Comparison of ENCODE assay signal across 18 cellular contexts in the genomic region with DNA sequence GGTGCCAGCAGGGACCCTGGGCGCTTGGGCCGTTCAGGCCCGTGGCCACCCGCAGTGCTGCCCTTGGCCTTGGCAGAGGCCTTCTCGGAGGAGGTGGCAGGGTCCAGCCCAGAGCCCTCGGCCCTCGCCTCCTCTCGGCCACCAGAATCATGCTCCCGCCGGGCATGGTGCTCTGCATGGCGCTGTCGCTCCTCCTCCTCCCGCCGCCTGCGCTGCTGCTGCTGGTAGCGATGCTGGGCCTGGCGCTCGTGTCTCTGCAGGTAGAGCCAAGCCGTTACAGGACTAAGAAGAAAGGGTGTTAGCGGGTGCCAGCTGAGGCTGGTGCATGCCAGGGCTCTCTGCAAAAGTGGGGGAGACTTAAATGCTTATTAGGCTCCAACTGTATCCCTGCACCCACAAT. TPM values are rescaled to one million over a fixed set of nuclear protein-coding genes. Genes with fewer than 3 reads are reported as not detected.
DNase-seq lines count a peak whose midpoint lies in the region; ATAC-seq, FAIRE-seq and TF ChIP-seq lines count a peak whose summit lies in the region.
"Had no signal": no experiment of that assay in that cellular context is flagged by ENCODE, and none has a peak within 500 bp of the region (broad histone marks: within the 10 kb centered on the region; RNA-seq: fewer than 3 reads in every experiment).

No MANE protein-coding gene starts in this region.

- no peak for FAIRE-seq in HepG2 (lab: Jason Lieb, UNC)
- FAIRE-seq: G401.6, GM12891, GM19239 had no signal

- CTCF ChIA-PET in HepG2 (lab: Yijun Ruan, JAX; ENCODE audit: low intra/inter-chr PET ratio, low total read pairs) (no interaction called here), mammary epithelial cell (lab: Charles Lee; ENCODE audit: low non-redundant PET) (no interaction called here)

- H3K9me3 Mint-ChIP-seq in endothelial cell (ENCODE audit: unreplicated experiment): no peaks in the 10 kb centered on the region
- H3K9me3 Mint-ChIP-seq in immature natural killer cell: no peaks in the 10 kb centered on the region
- H3K9me3 Mint-ChIP-seq: CD4-positive, alpha-beta memory T cell had no signal

- H3K27ac ChIP-seq in HepG2 (ENCODE audit: extremely low read length, insufficient read depth, low read length) (no peak overlapping the region), right lobe of liver (no peak overlapping the region), mammary epithelial cell (ENCODE audit: insufficient read depth, low read depth, low read length) (no peak overlapping the region), tibial artery (peak overlapping the region; percentile 49 to 61)
- H3K27ac ChIP-seq: BLaER1, GM23248 had no signal

- H3K9me3 ChIP-seq in HepG2 (ENCODE audit: low read length): no peaks in the 10 kb centered on the region
- no peaks in the 10 kb centered on the region for H3K9me3 ChIP-seq in right lobe of liver
- H3K9me3 ChIP-seq in mammary epithelial cell (replicated peaks; ENCODE audit: insufficient read depth, low read length): no peaks in the 10 kb centered on the region
- no peaks in the 10 kb centered on the region for H3K9me3 ChIP-seq in tibial artery
- H3K9me3 ChIP-seq: BLaER1, HAP-1 had no signal

- TF ChIP-seq POLR2A in HepG2 (IDR thresholded peaks at IDR 0.05; ENCODE audit: insufficient read depth in 1 of 2, low read depth in 2 of 2, low read length in 2 of 2) (no peak), right lobe of liver (IDR thresholded peaks at IDR 0.05) (no peak)

- H3K4me3 Mint-ChIP-seq in endothelial cell (ENCODE audit: unreplicated experiment): no peak overlapping the region
- no peak overlapping the region for H3K4me3 Mint-ChIP-seq in immature natural killer cell
- H3K4me3 Mint-ChIP-seq: CD14-positive monocyte had no signal

- intact Hi-C loops in HepG2 (cut with micrococcal nuclease; ENCODE audit: unreplicated experiment) (no loop called here), right lobe of liver (cut with DNase I) (no loop called here), mammary epithelial cell (cut with micrococcal nuclease) (no loop called here), tibial artery (cut with DNase I; ENCODE audit: low total_unique reads) (no loop called here)

- TF ChIP-seq RAD21 in HepG2 (CRISPR knock-in tag; IDR thresholded peaks at IDR 0.05): no peak

- H3K36me3 Mint-ChIP-seq in endothelial cell (ENCODE audit: low read depth, unreplicated experiment) (peaks cover 13% of the 10 kb centered on the region), immature natural killer cell (peaks cover 0 to 6% (median 1%) of the 10 kb centered on the region in 3 donors)

- H2AFZ ChIP-seq in HepG2 (ENCODE audit: low read length) (no peak overlapping the region), mammary epithelial cell (ENCODE audit: low read depth, low read length) (no peak overlapping the region)
- H2AFZ ChIP-seq: GM23248 had no signal

- H4K20me1 ChIP-seq in HepG2 (ENCODE audit: insufficient read depth, low read length) (no peaks in the 10 kb centered on the region), mammary epithelial cell (ENCODE audit: insufficient read depth, low read length) (no peaks in the 10 kb centered on the region)

- H3K4me2 ChIP-seq in HepG2 (ENCODE audit: low read depth, low read length) (no peak overlapping the region), mammary epithelial cell (ENCODE audit: insufficient read depth, low read depth, low read length) (peak overlapping the region; percentile 33)

- H3K27me3 Mint-ChIP-seq in endothelial cell (ENCODE audit: unreplicated experiment): peaks cover 12% of the 10 kb centered on the region
- peaks cover 2 to 5% (median 2%) of the 10 kb centered on the region in 3 donors for H3K27me3 Mint-ChIP-seq in immature natural killer cell (ENCODE audit: low read depth in 3 of 3)
- H3K27me3 Mint-ChIP-seq: CD4-positive, alpha-beta memory T cell had no signal

- H3K79me2 ChIP-seq in HepG2 (ENCODE audit: insufficient read depth, low read length) (no peaks in the 10 kb centered on the region), mammary epithelial cell (ENCODE audit: insufficient read depth, low read length) (peaks cover 2% of the 10 kb centered on the region)

- no peak for TF ChIP-seq EP300 in HepG2 (IDR thresholded peaks at IDR 0.05; ENCODE audit: low read depth in 2 of 2, low read length in 2 of 2)
- no peak for TF ChIP-seq EP300 in HepG2 (CRISPR knock-in tag; IDR thresholded peaks at IDR 0.05; ENCODE audit: borderline replicate concordance)

- H3K36me3 ChIP-seq in HepG2 (replicated peaks in 1 of 2; ENCODE audit: control insufficient read depth in 1 of 2, insufficient read depth in 2 of 2, low read length in 2 of 2) (peaks cover 3 to 15% of the 10 kb centered on the region in 2 experiments; a peak in 2 of 5 replicates), right lobe of liver (peaks cover 0 to 7% (median 3%) of the 10 kb centered on the region in 4 donors), mammary epithelial cell (ENCODE audit: insufficient read depth, low read length) (peaks cover under 1% of the 10 kb centered on the region), tibial artery (peaks cover 13 to 33% (median 21%) of the 10 kb centered on the region in 3 donors)

- WGBS in HepG2 (ENCODE audit: low lambda C conversion rate): 97% methylated on average over 14 of the region's 20 CpGs
- 82% methylated on average over 2 of the region's 20 CpGs for WGBS in right lobe of liver (ENCODE audit: insufficient coverage, low coverage, low lambda C conversion rate, missing lambda C conversion rate)
- WGBS in mammary epithelial cell (ENCODE audit: low coverage, missing lambda C conversion rate): 32% methylated on average over 14 of the region's 20 CpGs

- BruUV-seq in HepG2 (replicated peaks; lab: Mats Ljungman, UMichigan) (no TSS peak), mammary epithelial cell (replicated peaks; lab: Mats Ljungman, UMichigan) (no TSS peak)

- no peaks in the 10 kb centered on the region for H3K27me3 ChIP-seq in HepG2 (ENCODE audit: control insufficient read depth in 1 of 2, insufficient read depth in 2 of 2, low read length in 2 of 2)
- no peaks in the 10 kb centered on the region for H3K27me3 ChIP-seq in right lobe of liver
- H3K27me3 ChIP-seq in mammary epithelial cell (ENCODE audit: insufficient read depth, low read length): no peaks in the 10 kb centered on the region
- H3K27me3 ChIP-seq in tibial artery: no peaks in the 10 kb centered on the region

- no peak overlapping the region for H3K9ac ChIP-seq in HepG2 (ENCODE audit: insufficient read depth, low read depth, low read length)
- H3K9ac ChIP-seq in mammary epithelial cell (ENCODE audit: insufficient read depth, low read length): no peak overlapping the region
- H3K9ac ChIP-seq: BLaER1, GM23248 had no signal

- H3K4me1 ChIP-seq in HepG2 (ENCODE audit: insufficient read depth, low read length) (no peaks in the 10 kb centered on the region), right lobe of liver (peaks cover 0 to 30% (median 10%) of the 10 kb centered on the region in 4 donors), mammary epithelial cell (ENCODE audit: insufficient read depth, low read length) (peaks cover 58% of the 10 kb centered on the region), tibial artery (peaks cover 0 to 70% (median 52%) of the 10 kb centered on the region in 4 donors)
- H3K4me1 ChIP-seq: HAP-1 had no signal

- H3K4me3 ChIP-seq in HepG2 (replicated peaks in 1 of 3; ENCODE audit: insufficient read depth in 1 of 3, low read depth in 2 of 3, low read length in 3 of 3): no peak overlapping the region
- no peak overlapping the region for H3K4me3 ChIP-seq in right lobe of liver
- H3K4me3 ChIP-seq in mammary epithelial cell (replicated peaks in 1 of 3; ENCODE audit: insufficient read depth in 1 of 3, low read depth in 2 of 3, low read length in 3 of 3): no peak overlapping the region
- no peak overlapping the region for H3K4me3 ChIP-seq in tibial artery
- H3K4me3 ChIP-seq: BLaER1, GM23248, HAP-1 had no signal

- ATAC-seq in HepG2: no peak
- no peak for ATAC-seq in right lobe of liver
- no peak for ATAC-seq in GM21576 (IDR thresholded peaks at IDR 0.05; ENCODE audit: unreplicated experiment)

- peak overlapping the region; percentile 42 for H3K27ac Mint-ChIP-seq in endothelial cell (ENCODE audit: unreplicated experiment)
- H3K27ac Mint-ChIP-seq in immature natural killer cell: no peak overlapping the region
- H3K27ac Mint-ChIP-seq: CD14-positive monocyte had no signal

- TF ChIP-seq CTCF in HepG2 (CRISPR knock-in tag; IDR thresholded peaks at IDR 0.05): no peak
- no peak for TF ChIP-seq CTCF in right lobe of liver (IDR thresholded peaks at IDR 0.05)
- no peak for TF ChIP-seq CTCF in mammary epithelial cell (conservative IDR thresholded peaks at IDR 0.05 in 1 of 2, IDR thresholded peaks at IDR 0.05 in 1 of 2; ENCODE audit: extremely low read depth in 1 of 2, insufficient read depth in 1 of 2, low read depth in 1 of 2, low read length in 2 of 2)
- TF ChIP-seq CTCF in endothelial cell (IDR thresholded peaks at IDR 0.05; ENCODE audit: unreplicated experiment): no peak
- TF ChIP-seq CTCF in tibial artery (IDR thresholded peaks at IDR 0.05): no peak

- H3K4me1 Mint-ChIP-seq in endothelial cell (ENCODE audit: unreplicated experiment) (no peaks in the 10 kb centered on the region), immature natural killer cell (peaks cover 0 to 12% of the 10 kb centered on the region in 2 donors)

- POLR2A ChIA-PET in HepG2 (lab: Yijun Ruan, JAX): no interaction called here

- dilution Hi-C loops in mammary epithelial cell (cut with HindIII; ENCODE audit: low sequenced_read_pairs): loop anchor here (25.0 kb wide), 1 partner anchor 112 kb away; a partner anchor contains a TSS

- in situ Hi-C loops in HepG2 (cut with HindIII; ENCODE audit: extremely low pct_ligation_motif_present, low pct_unique_long_range_greater_than_20kb): no loop called here
- in situ Hi-C loops in mammary epithelial cell (cut with MboI; ENCODE audit: low sequenced_read_pairs in 2 of 2): no loop called here

- DNase-seq in HepG2 (ENCODE audit: low spot score) (no peak), right lobe of liver (no peak), mammary epithelial cell (no peak), endothelial cell (ENCODE audit: low spot score) (no peak), tibial artery (no peak), COLO829 (ENCODE audit: low spot score) (no peak), immature natural killer cell (no peak)
- DNase-seq: 8988T; CD4-positive, alpha-beta memory T cell; COR-L47; GM23248 had no signal

RNA-seq across cellular contexts. Expression of a gene that starts 9.5 kb away (rescaled TPM):
- total RNA-seq in HepG2 (2016; rRNA removed; fragmentation: Illumina TruSeq; extraction: Trizol) (0.79 and 1.8 TPM in 2 replicates), right lobe of liver (1 to 10 TPM; 5.0 to 8.8 (median 6.6) TPM), mammary epithelial cell (10 to 100 TPM in 1 of 2 donors, 1 to 10 TPM in 1; 3.5 to 10.8 TPM), endothelial cell (ENCODE audit: unreplicated experiment) (19.0 TPM)
- total RNA-seq in HepG2 (2016; cell fraction: cytosol; rRNA removed; fragmentation: Illumina TruSeq; extraction: Trizol; ENCODE audit: low read depth): 0.26 and 0.51 TPM in 2 replicates
- total RNA-seq in HepG2 (2016; cell fraction: insoluble cytoplasmic fraction; rRNA removed; fragmentation: Illumina TruSeq; extraction: Trizol): 0.62 and 2.2 TPM in 2 replicates
- total RNA-seq in HepG2 (2016; cell fraction: membrane; rRNA removed; fragmentation: Illumina TruSeq; extraction: Trizol): 0.69 and 0.87 TPM in 2 replicates
- total RNA-seq in HepG2 (2016; cell fraction: nucleus; rRNA removed; fragmentation: Illumina TruSeq; extraction: Trizol): 3.0 and 3.6 TPM in 2 replicates
- polyA plus RNA-seq in HepG2 (2011; rRNA removed) (3.5 and 5.1 TPM in 2 replicates), mammary epithelial cell (1.3 TPM), immature natural killer cell (under 1 TPM; 0.06 to 0.40 (median 0.12) TPM)
- 1.8 and 2.2 TPM in 2 replicates for polyA plus RNA-seq in HepG2 (2011; cell fraction: cytosol; rRNA removed)
- 27.1 and 30.5 TPM in 2 replicates for polyA plus RNA-seq in HepG2 (2011; cell fraction: nucleus; rRNA removed)
- polyA plus RNA-seq in HepG2 (2012): 3.2 and 4.5 TPM in 2 replicates
- polyA plus RNA-seq in HepG2 (2016; cell fraction: cytosol; fragmentation: Illumina TruSeq; extraction: Trizol; ENCODE audit: low read depth): 0.24 and 0.28 TPM in 2 replicates
- polyA plus RNA-seq in HepG2 (2016; cell fraction: insoluble cytoplasmic fraction; fragmentation: Illumina TruSeq; extraction: Trizol; ENCODE audit: low read depth): 0.87 and 1.1 TPM in 2 replicates
- polyA plus RNA-seq in HepG2 (2016; cell fraction: membrane; fragmentation: Illumina TruSeq; extraction: Trizol; ENCODE audit: low read depth): 0.37 and 0.50 TPM in 2 replicates
- 12.4 and 14.0 TPM in 2 replicates for polyA plus RNA-seq in HepG2 (2016; cell fraction: nucleus; fragmentation: Illumina TruSeq; extraction: Trizol; ENCODE audit: insufficient read depth, low read depth)
- polyA minus RNA-seq in HepG2 (2011; rRNA and poly(A)+ RNA removed; ENCODE audit: low replicate concordance): 7.6 and 10.4 TPM in 2 replicates
- polyA minus RNA-seq in HepG2 (2011; cell fraction: cytosol; rRNA and poly(A)+ RNA removed): 3.0 TPM in 2 replicates
- polyA minus RNA-seq in HepG2 (2011; cell fraction: nucleus; rRNA and poly(A)+ RNA removed): 9.2 and 9.3 TPM in 2 replicates
- polyA minus RNA-seq in mammary epithelial cell: 5.0 TPM

RNA-seq across cellular contexts. Expression of a gene that starts 12.2 kb away (rescaled TPM):
- total RNA-seq in HepG2 (2016; rRNA removed; fragmentation: Illumina TruSeq; extraction: Trizol) (21.9 and 30.0 TPM in 2 replicates), right lobe of liver (10 to 100 TPM; 10.3 to 23.6 (median 13.6) TPM), mammary epithelial cell (10 to 100 TPM; 17.5 to 35.3 TPM), endothelial cell (ENCODE audit: unreplicated experiment) (27.3 TPM)
- 7.6 and 7.7 TPM in 2 replicates for total RNA-seq in HepG2 (2016; cell fraction: cytosol; rRNA removed; fragmentation: Illumina TruSeq; extraction: Trizol; ENCODE audit: low read depth)
- total RNA-seq in HepG2 (2016; cell fraction: insoluble cytoplasmic fraction; rRNA removed; fragmentation: Illumina TruSeq; extraction: Trizol): 20.5 and 30.8 TPM in 2 replicates
- 10.2 and 11.9 TPM in 2 replicates for total RNA-seq in HepG2 (2016; cell fraction: membrane; rRNA removed; fragmentation: Illumina TruSeq; extraction: Trizol)
- total RNA-seq in HepG2 (2016; cell fraction: nucleus; rRNA removed; fragmentation: Illumina TruSeq; extraction: Trizol): 21.2 and 29.1 TPM in 2 replicates
- polyA plus RNA-seq in HepG2 (2011; rRNA removed) (17.5 and 19.4 TPM in 2 replicates), mammary epithelial cell (12.5 TPM), immature natural killer cell (1 to 10 TPM; 2.8 to 8.8 (median 3.1) TPM)
- polyA plus RNA-seq in HepG2 (2011; cell fraction: cytosol; rRNA removed): 12.8 and 16.0 TPM in 2 replicates
- polyA plus RNA-seq in HepG2 (2011; cell fraction: nucleus; rRNA removed): 70.0 and 87.3 TPM in 2 replicates
- polyA plus RNA-seq in HepG2 (2012): 18.4 and 23.1 TPM in 2 replicates
- 2.2 and 2.4 TPM in 2 replicates for polyA plus RNA-seq in HepG2 (2016; cell fraction: cytosol; fragmentation: Illumina TruSeq; extraction: Trizol; ENCODE audit: low read depth)
- polyA plus RNA-seq in HepG2 (2016; cell fraction: insoluble cytoplasmic fraction; fragmentation: Illumina TruSeq; extraction: Trizol; ENCODE audit: low read depth): 28.4 and 29.4 TPM in 2 replicates
- polyA plus RNA-seq in HepG2 (2016; cell fraction: membrane; fragmentation: Illumina TruSeq; extraction: Trizol; ENCODE audit: low read depth): 6.0 and 6.4 TPM in 2 replicates
- 98.3 and 114 TPM in 2 replicates for polyA plus RNA-seq in HepG2 (2016; cell fraction: nucleus; fragmentation: Illumina TruSeq; extraction: Trizol; ENCODE audit: insufficient read depth, low read depth)
- 24.6 and 34.1 TPM in 2 replicates for polyA minus RNA-seq in HepG2 (2011; rRNA and poly(A)+ RNA removed; ENCODE audit: low replicate concordance)
- 13.8 and 14.8 TPM in 2 replicates for polyA minus RNA-seq in HepG2 (2011; cell fraction: cytosol; rRNA and poly(A)+ RNA removed)
- polyA minus RNA-seq in HepG2 (2011; cell fraction: nucleus; rRNA and poly(A)+ RNA removed): 29.1 and 29.5 TPM in 2 replicates
- 12.3 TPM for polyA minus RNA-seq in mammary epithelial cell

RNA-seq across cellular contexts. Expression of a gene that starts 15.8 kb away (rescaled TPM):
- 17.5 and 24.5 TPM in 2 replicates for total RNA-seq in HepG2 (2016; rRNA removed; fragmentation: Illumina TruSeq; extraction: Trizol)
- 25.4 and 29.1 TPM in 2 replicates for total RNA-seq in HepG2 (2016; cell fraction: cytosol; rRNA removed; fragmentation: Illumina TruSeq; extraction: Trizol; ENCODE audit: low read depth)
- 15.9 and 21.5 TPM in 2 replicates for total RNA-seq in HepG2 (2016; cell fraction: insoluble cytoplasmic fraction; rRNA removed; fragmentation: Illumina TruSeq; extraction: Trizol)
- total RNA-seq in HepG2 (2016; cell fraction: membrane; rRNA removed; fragmentation: Illumina TruSeq; extraction: Trizol): 26.5 and 27.3 TPM in 2 replicates
- total RNA-seq in HepG2 (2016; cell fraction: nucleus; rRNA removed; fragmentation: Illumina TruSeq; extraction: Trizol): 12.8 and 19.3 TPM in 2 replicates
- polyA plus RNA-seq in HepG2 (2011; rRNA removed): 26.0 and 26.6 TPM in 2 replicates
- 26.2 and 28.7 TPM in 2 replicates for polyA plus RNA-seq in HepG2 (2011; cell fraction: cytosol; rRNA removed)
- 28.5 and 30.3 TPM in 2 replicates for polyA plus RNA-seq in HepG2 (2011; cell fraction: nucleus; rRNA removed)
- 23.7 and 24.8 TPM in 2 replicates for polyA plus RNA-seq in HepG2 (2012)
- polyA plus RNA-seq in HepG2 (2016; cell fraction: cytosol; fragmentation: Illumina TruSeq; extraction: Trizol; ENCODE audit: low read depth): 60.1 and 61.7 TPM in 2 replicates
- polyA plus RNA-seq in HepG2 (2016; cell fraction: insoluble cytoplasmic fraction; fragmentation: Illumina TruSeq; extraction: Trizol; ENCODE audit: low read depth): 37.0 and 42.5 TPM in 2 replicates
- polyA plus RNA-seq in HepG2 (2016; cell fraction: membrane; fragmentation: Illumina TruSeq; extraction: Trizol; ENCODE audit: low read depth): 48.4 and 51.3 TPM in 2 replicates
- polyA plus RNA-seq in HepG2 (2016; cell fraction: nucleus; fragmentation: Illumina TruSeq; extraction: Trizol; ENCODE audit: insufficient read depth, low read depth): 41.0 and 47.5 TPM in 2 replicates
- polyA minus RNA-seq in HepG2 (2011; rRNA and poly(A)+ RNA removed; ENCODE audit: low replicate concordance): 10.1 and 17.7 TPM in 2 replicates
- polyA minus RNA-seq in HepG2 (2011; cell fraction: cytosol; rRNA and poly(A)+ RNA removed): 6.3 and 6.9 TPM in 2 replicates
- 7.2 and 10.8 TPM in 2 replicates for polyA minus RNA-seq in HepG2 (2011; cell fraction: nucleus; rRNA and poly(A)+ RNA removed)
- 10 to 100 TPM; 10.4 to 23.4 (median 14.1) TPM for total RNA-seq in right lobe of liver
- total RNA-seq in mammary epithelial cell: 10 to 100 TPM; 35.8 to 83.1 TPM
- 72.6 TPM for polyA plus RNA-seq in mammary epithelial cell
- 26.9 TPM for polyA minus RNA-seq in mammary epithelial cell
- total RNA-seq in endothelial cell (ENCODE audit: unreplicated experiment): 44.7 TPM
- 10 to 100 TPM; 30.0 to 48.6 (median 40.6) TPM for polyA plus RNA-seq in immature natural killer cell

RNA-seq across cellular contexts. Expression of a gene that starts 19.5 kb away (rescaled TPM):
- total RNA-seq in HepG2 (2016; rRNA removed; fragmentation: Illumina TruSeq; extraction: Trizol): 77.3 and 93.6 TPM in 2 replicates
- 45.1 and 52.9 TPM in 2 replicates for total RNA-seq in HepG2 (2016; cell fraction: cytosol; rRNA removed; fragmentation: Illumina TruSeq; extraction: Trizol; ENCODE audit: low read depth)
- 85.6 and 107 TPM in 2 replicates for total RNA-seq in HepG2 (2016; cell fraction: insoluble cytoplasmic fraction; rRNA removed; fragmentation: Illumina TruSeq; extraction: Trizol)
- 66.3 and 68.2 TPM in 2 replicates for total RNA-seq in HepG2 (2016; cell fraction: membrane; rRNA removed; fragmentation: Illumina TruSeq; extraction: Trizol)
- total RNA-seq in HepG2 (2016; cell fraction: nucleus; rRNA removed; fragmentation: Illumina TruSeq; extraction: Trizol): 30.0 and 33.9 TPM in 2 replicates
- 67.7 and 74.0 TPM in 2 replicates for polyA plus RNA-seq in HepG2 (2011; rRNA removed)
- polyA plus RNA-seq in HepG2 (2011; cell fraction: cytosol; rRNA removed): 58.9 and 74.9 TPM in 2 replicates
- 20.3 and 25.7 TPM in 2 replicates for polyA plus RNA-seq in HepG2 (2011; cell fraction: nucleus; rRNA removed)
- polyA plus RNA-seq in HepG2 (2012): 44.9 and 52.3 TPM in 2 replicates
- polyA plus RNA-seq in HepG2 (2016; cell fraction: cytosol; fragmentation: Illumina TruSeq; extraction: Trizol; ENCODE audit: low read depth): 56.0 and 60.4 TPM in 2 replicates
- 143 and 167 TPM in 2 replicates for polyA plus RNA-seq in HepG2 (2016; cell fraction: insoluble cytoplasmic fraction; fragmentation: Illumina TruSeq; extraction: Trizol; ENCODE audit: low read depth)
- 87.6 and 88.1 TPM in 2 replicates for polyA plus RNA-seq in HepG2 (2016; cell fraction: membrane; fragmentation: Illumina TruSeq; extraction: Trizol; ENCODE audit: low read depth)
- polyA plus RNA-seq in HepG2 (2016; cell fraction: nucleus; fragmentation: Illumina TruSeq; extraction: Trizol; ENCODE audit: insufficient read depth, low read depth): 83.1 and 91.2 TPM in 2 replicates
- 18.5 and 37.3 TPM in 2 replicates for polyA minus RNA-seq in HepG2 (2011; rRNA and poly(A)+ RNA removed; ENCODE audit: low replicate concordance)
- polyA minus RNA-seq in HepG2 (2011; cell fraction: cytosol; rRNA and poly(A)+ RNA removed): 16.2 and 18.6 TPM in 2 replicates
- polyA minus RNA-seq in HepG2 (2011; cell fraction: nucleus; rRNA and poly(A)+ RNA removed): 3.0 and 5.1 TPM in 2 replicates
- total RNA-seq in right lobe of liver: 100 to 1,000 TPM in 4 of 6 experiments, 10 to 100 TPM in 2; 63.5 to 363 (median 122) TPM
- total RNA-seq in mammary epithelial cell: 10 to 100 TPM; 36.7 to 76.3 TPM
- 43.1 TPM for polyA plus RNA-seq in mammary epithelial cell
- polyA minus RNA-seq in mammary epithelial cell: 7.2 TPM
- total RNA-seq in endothelial cell (ENCODE audit: unreplicated experiment): 60.2 TPM
- polyA plus RNA-seq in immature natural killer cell: 100 to 1,000 TPM; 189 to 270 (median 197) TPM

RNA-seq across cellular contexts. Expression of a gene that starts 21.9 kb away (rescaled TPM):
- total RNA-seq in HepG2 (2016; rRNA removed; fragmentation: Illumina TruSeq; extraction: Trizol) (5.6 and 7.2 TPM in 2 replicates), right lobe of liver (10 to 100 TPM in 5 of 6 experiments, 1 to 10 TPM in 1; 8.3 to 27.3 (median 15.8) TPM), mammary epithelial cell (10 to 100 TPM in 1 of 2 donors, 1 to 10 TPM in 1; 8.5 to 29.3 TPM), endothelial cell (ENCODE audit: unreplicated experiment) (8.9 TPM)
- 8.5 and 10.5 TPM in 2 replicates for total RNA-seq in HepG2 (2016; cell fraction: cytosol; rRNA removed; fragmentation: Illumina TruSeq; extraction: Trizol; ENCODE audit: low read depth)
- total RNA-seq in HepG2 (2016; cell fraction: insoluble cytoplasmic fraction; rRNA removed; fragmentation: Illumina TruSeq; extraction: Trizol): 4.8 and 6.5 TPM in 2 replicates
- 17.7 and 20.6 TPM in 2 replicates for total RNA-seq in HepG2 (2016; cell fraction: membrane; rRNA removed; fragmentation: Illumina TruSeq; extraction: Trizol)
- total RNA-seq in HepG2 (2016; cell fraction: nucleus; rRNA removed; fragmentation: Illumina TruSeq; extraction: Trizol): 2.8 and 3.3 TPM in 2 replicates
- polyA plus RNA-seq in HepG2 (2011; rRNA removed) (6.3 and 9.9 TPM in 2 replicates), mammary epithelial cell (3.6 TPM), immature natural killer cell (10 to 100 TPM in 1 of 3 donors, 1 to 10 TPM in 2; 7.5 to 10.3 (median 8.3) TPM)
- 8.3 and 14.2 TPM in 2 replicates for polyA plus RNA-seq in HepG2 (2011; cell fraction: cytosol; rRNA removed)
- 8.7 and 9.0 TPM in 2 replicates for polyA plus RNA-seq in HepG2 (2011; cell fraction: nucleus; rRNA removed)
- 5.9 and 7.7 TPM in 2 replicates for polyA plus RNA-seq in HepG2 (2012)
- polyA plus RNA-seq in HepG2 (2016; cell fraction: cytosol; fragmentation: Illumina TruSeq; extraction: Trizol; ENCODE audit: low read depth): 15.3 and 17.8 TPM in 2 replicates
- polyA plus RNA-seq in HepG2 (2016; cell fraction: insoluble cytoplasmic fraction; fragmentation: Illumina TruSeq; extraction: Trizol; ENCODE audit: low read depth): 7.9 and 9.0 TPM in 2 replicates
- 23.3 and 24.4 TPM in 2 replicates for polyA plus RNA-seq in HepG2 (2016; cell fraction: membrane; fragmentation: Illumina TruSeq; extraction: Trizol; ENCODE audit: low read depth)
- polyA plus RNA-seq in HepG2 (2016; cell fraction: nucleus; fragmentation: Illumina TruSeq; extraction: Trizol; ENCODE audit: insufficient read depth, low read depth): 6.1 and 8.3 TPM in 2 replicates
- polyA minus RNA-seq in HepG2 (2011; rRNA and poly(A)+ RNA removed; ENCODE audit: low replicate concordance): 4.2 and 22.1 TPM in 2 replicates
- polyA minus RNA-seq in HepG2 (2011; cell fraction: cytosol; rRNA and poly(A)+ RNA removed): 9.0 and 9.2 TPM in 2 replicates
- polyA minus RNA-seq in HepG2 (2011; cell fraction: nucleus; rRNA and poly(A)+ RNA removed): 4.6 and 6.1 TPM in 2 replicates
- 1.1 TPM for polyA minus RNA-seq in mammary epithelial cell

Comparison
In these comparisons a context has a peak if more than half of its experiments do, and no peak if none do; other contexts are left out.
1. H3K27ac ChIP-seq: peak in tibial artery (2 of 2); none in HepG2 (single experiment), right lobe of liver (0 of 3) and mammary epithelial cell (single experiment).